ENCODE assay signal across 8 cellular contexts in the genomic region with DNA sequence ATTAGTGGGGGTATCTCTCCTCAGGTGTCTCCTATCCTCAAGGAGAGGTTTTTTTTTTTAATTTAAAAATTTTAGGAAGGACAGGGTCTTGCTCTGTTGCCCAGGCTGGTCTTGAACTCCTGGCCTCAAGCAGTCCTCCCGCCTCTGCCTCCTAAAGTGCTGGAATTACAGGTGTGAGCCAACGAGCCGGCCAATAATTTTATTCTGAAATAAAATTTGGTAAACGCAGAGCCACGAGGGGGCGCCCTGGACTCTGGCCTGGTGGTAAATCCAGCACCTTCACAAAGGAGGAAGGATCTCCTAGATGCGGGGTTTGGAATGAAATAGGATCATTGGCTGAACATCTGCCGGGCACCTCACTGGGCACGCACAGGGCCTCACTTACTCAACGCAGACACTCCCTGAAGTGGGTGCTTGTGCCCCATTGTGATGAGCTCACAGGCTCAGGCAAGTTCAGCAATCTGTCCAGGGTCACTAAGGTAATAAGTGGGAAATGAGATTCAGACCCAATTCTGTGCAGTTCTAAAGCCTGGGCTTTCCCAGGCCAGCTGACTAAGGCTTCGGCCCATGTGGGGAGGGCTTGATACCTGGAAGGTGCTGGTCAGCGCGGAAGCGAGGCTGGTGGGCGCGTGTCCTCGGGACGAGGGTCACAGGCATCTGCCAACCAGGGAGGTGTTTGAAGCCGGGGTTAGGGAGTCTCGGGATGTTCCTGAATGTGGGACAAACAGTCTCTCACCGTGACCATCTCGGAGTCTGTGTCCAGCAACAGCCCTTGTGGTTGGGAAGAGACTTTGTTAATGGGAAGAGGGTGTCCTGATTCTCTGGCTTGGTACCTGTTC. TPM values are rescaled to one million over a fixed set of nuclear protein-coding genes. Genes with fewer than 3 reads are reported as not detected.
A peak's percentile ranks its signal among the peaks of the same experiment; 100 is the strongest.
DNase-seq lines count a peak whose midpoint lies in the region; ATAC-seq and TF ChIP-seq lines count a peak whose summit lies in the region.

No MANE protein-coding gene starts in this region.

- H3K4me3 ChIP-seq in breast epithelium (no peak overlapping the region), fibroblast of lung (replicated peaks in 1 of 4; ENCODE audit: control extremely low read depth in 1 of 4, insufficient read depth in 1 of 4, low read depth in 3 of 4, low read length in 4 of 4) (no peak overlapping the region)

- peak; percentile 57 for DNase-seq in MCF 10A (ENCODE audit: unreplicated experiment)
- DNase-seq in breast epithelium (ENCODE audit: low spot score in 2 of 2): no peak
- peak; percentile 62 for DNase-seq in NCI-H1694 (lab: John Stamatoyannopoulos, UW)
- no peak for DNase-seq in activated B cell treated with CpG ODN at 0.5 μM for 24 hours
- peak in 1 of 2 donors; percentile 14 for DNase-seq in fibroblast of lung (ENCODE audit: low read depth in 2 of 2)
- DNase-seq in stimulated activated CD4-positive, alpha-beta T cell treated with anti-CD3 and anti-CD28 coated beads, Interleukin-1b, Interleukin-23, amount 100 ng/mL, for 48 hours: peak; percentile 39
- DNase-seq in HPDE6-E6E7 (ENCODE audit: extremely low spot score): no peak

- H3K4me3 Mint-ChIP-seq in MCF 10A (ENCODE audit: unreplicated experiment) (no peak overlapping the region), activated B cell treated with CpG ODN at 0.5 μM for 24 hours (no peak overlapping the region)

- H3K36me3 ChIP-seq in breast epithelium (no peaks in the 10 kb centered on the region), fibroblast of lung (ENCODE audit: control insufficient read depth, insufficient read depth, low read length) (no peaks in the 10 kb centered on the region)

- H3K4me1 ChIP-seq in breast epithelium (no peaks in the 10 kb centered on the region), fibroblast of lung (ENCODE audit: control insufficient read depth, extremely low read depth, insufficient read depth, low read length) (no peaks in the 10 kb centered on the region)

- no peaks in the 10 kb centered on the region for H3K9me3 ChIP-seq in breast epithelium
- no peaks in the 10 kb centered on the region for H3K9me3 ChIP-seq in fibroblast of lung (ENCODE audit: control insufficient read depth, insufficient read depth, low read depth, low read length)

- no peaks in the 10 kb centered on the region for H3K9me3 Mint-ChIP-seq in MCF 10A (ENCODE audit: unreplicated experiment)
- H3K9me3 Mint-ChIP-seq in activated B cell treated with CpG ODN at 0.5 μM for 24 hours: no peaks in the 10 kb centered on the region

- CTCF ChIA-PET in MCF 10A (lab: Yijun Ruan, JAX) (interaction anchor here (0.6 to 5.6 kb wide), 23 partner anchors 14 to 825 kb away, joined by 3 to 64 read pairs (median 4); no protein-coding TSS in a partner anchor), activated B cell treated with CpG ODN at 0.5 μM for 24 hours (lab: Charles Lee) (interaction anchor here (0.6 kb wide), 1 partner anchor 62 kb away, joined by 3 read pairs; no protein-coding TSS in a partner anchor)

- POLR2A ChIA-PET in MCF 10A (lab: Yijun Ruan, JAX): no interaction called here
- POLR2A ChIA-PET in activated B cell treated with CpG ODN at 0.5 μM for 24 hours (lab: Charles Lee): no interaction called here

- H3K36me3 Mint-ChIP-seq in MCF 10A (ENCODE audit: insufficient read depth, unreplicated experiment) (no peaks in the 10 kb centered on the region), activated B cell treated with CpG ODN at 0.5 μM for 24 hours (ENCODE audit: low read depth) (no peaks in the 10 kb centered on the region)

- H3K9ac ChIP-seq in fibroblast of lung (ENCODE audit: insufficient read depth, low read length): no peak overlapping the region

- H3K27me3 Mint-ChIP-seq in MCF 10A (ENCODE audit: insufficient read depth, unreplicated experiment): peaks cover 56% of the 10 kb centered on the region
- peaks cover 20% of the 10 kb centered on the region for H3K27me3 Mint-ChIP-seq in activated B cell treated with CpG ODN at 0.5 μM for 24 hours

- TF ChIP-seq CTCF in MCF 10A (IDR thresholded peaks at IDR 0.05; ENCODE audit: unreplicated experiment): peak; percentile 49
- TF ChIP-seq CTCF in breast epithelium (IDR thresholded peaks at IDR 0.05): no peak
- TF ChIP-seq CTCF in activated B cell treated with CpG ODN at 0.5 μM for 24 hours (IDR thresholded peaks at IDR 0.05): peak; percentile 50
- peak; percentile 37 to 59 for TF ChIP-seq CTCF in fibroblast of lung (conservative IDR thresholded peaks at IDR 0.05 in 1 of 2, IDR thresholded peaks at IDR 0.05 in 1 of 2; ENCODE audit: low read depth in 1 of 2, low read length in 2 of 2)

- H3K79me2 ChIP-seq in fibroblast of lung (ENCODE audit: control insufficient read depth, insufficient read depth, low read length): no peaks in the 10 kb centered on the region

- H3K27ac Mint-ChIP-seq in MCF 10A (ENCODE audit: low read depth, unreplicated experiment): no peak overlapping the region
- no peak overlapping the region for H3K27ac Mint-ChIP-seq in activated B cell treated with CpG ODN at 0.5 μM for 24 hours

- H4K20me1 ChIP-seq in fibroblast of lung (ENCODE audit: control insufficient read depth, extremely low read depth, insufficient read depth, low read length): peaks cover 2% of the 10 kb centered on the region

- H3K4me1 Mint-ChIP-seq in MCF 10A (ENCODE audit: insufficient read depth, unreplicated experiment) (no peaks in the 10 kb centered on the region), activated B cell treated with CpG ODN at 0.5 μM for 24 hours (no peaks in the 10 kb centered on the region)

- H3K27ac ChIP-seq in breast epithelium (no peak overlapping the region), fibroblast of lung (ENCODE audit: insufficient read depth, low read length) (no peak overlapping the region)

- no TSS peak for BruUV-seq in MCF 10A (replicated peaks; lab: Mats Ljungman, UMichigan)

- H3K27me3 ChIP-seq in breast epithelium: no peaks in the 10 kb centered on the region
- peaks cover 7% of the 10 kb centered on the region for H3K27me3 ChIP-seq in fibroblast of lung (ENCODE audit: control insufficient read depth, insufficient read depth, low read length)

- H2AFZ ChIP-seq in fibroblast of lung (ENCODE audit: low read length): no peak overlapping the region

- no peak for TF ChIP-seq POLR2A in breast epithelium (IDR thresholded peaks at IDR 0.05)

- intact Hi-C loops in MCF 10A (cut with micrococcal nuclease) (no loop called here), breast epithelium (cut with DNase I; ENCODE audit: low total_unique reads) (no loop called here), activated B cell treated with CpG ODN at 0.5 μM for 24 hours (cut with micrococcal nuclease) (no loop called here)

- no peak for ATAC-seq in activated B cell treated with CpG ODN at 0.5 μM for 24 hours (ENCODE audit: low read depth)
- no peak for ATAC-seq in GM21381 (IDR thresholded peaks at IDR 0.05; ENCODE audit: unreplicated experiment)

- H3K4me2 ChIP-seq in fibroblast of lung (ENCODE audit: extremely low read depth, insufficient read depth, low read length): no peak overlapping the region

RNA-seq across cellular contexts. Expression of gene ETV3, which starts 32.7 kb away (rescaled TPM):
- 28.6 and 35.0 TPM in 2 replicates for total RNA-seq in MCF 10A (2022)
- total RNA-seq in breast epithelium: 10 to 100 TPM; 20.0 to 28.0 (median 22.0) TPM
- total RNA-seq in activated B cell treated with CpG ODN at 0.5 μM for 24 hours: 26.6 and 31.3 TPM in 2 replicates
- total RNA-seq in fibroblast of lung: 11.3 and 11.4 TPM in 2 replicates
- 8.9 and 9.9 TPM in 2 replicates for polyA plus RNA-seq in fibroblast of lung
- polyA plus RNA-seq in fibroblast of lung (2012): 7.7 and 9.9 TPM in 2 replicates
- 10.7 and 12.7 TPM in 2 replicates for polyA minus RNA-seq in fibroblast of lung (ENCODE audit: low replicate concordance)

Comparison
In these comparisons a context has a peak if more than half of its experiments do, and no peak if none do; other contexts are left out.
1. DNase-seq: peak in MCF 10A (single experiment), NCI-H1694 (single experiment) and stimulated activated CD4-positive, alpha-beta T cell treated with anti-CD3 and anti-CD28 coated beads, Interleukin-1b, Interleukin-23, amount 100 ng/mL, for 48 hours (single experiment); none in breast epithelium (0 of 2), activated B cell treated with CpG ODN at 0.5 μM for 24 hours (single experiment) and HPDE6-E6E7 (single experiment).
2. CTCF ChIP-seq: peak in MCF 10A (single experiment), activated B cell treated with CpG ODN at 0.5 μM for 24 hours (single experiment) and fibroblast of lung (2 of 2); none in breast epithelium (0 of 3).